In genomic region chr7:73005693-73006447, GRCh38 we compare ENCODE assay signal across 8 cellular contexts. TPM values are rescaled to one million over a fixed set of nuclear protein-coding genes. Genes with fewer than 3 reads are reported as not detected.
DNase-seq lines count a peak whose midpoint lies in the region; ATAC-seq and TF ChIP-seq lines count a peak whose summit lies in the region.
"Not testable (repeated sequence)": the region's sequence is repeated elsewhere in the genome, so short reads cannot be mapped to it uniquely, and the experiment has no call there.

No MANE protein-coding gene starts in this region.

- H3K9me3 ChIP-seq in AG04450 (ENCODE audit: control insufficient read depth, insufficient read depth, low read length); SJSA1 (replicated peaks); mucosa of descending colon: not testable (repeated sequence)

- not testable (repeated sequence) for TF ChIP-seq CTCF in AG04450 (IDR thresholded peaks at IDR 0.05; ENCODE audit: low read depth, low read length); fibroblast of mammary gland (conservative IDR thresholded peaks at IDR 0.05; ENCODE audit: control insufficient read depth, insufficient read depth, low read depth, low read length); mucosa of descending colon (IDR thresholded peaks at IDR 0.05)

- H3K27ac ChIP-seq in AG04450 (ENCODE audit: low read depth, low read length): peak overlapping the region; percentile 89
- H3K27ac ChIP-seq in SJSA1: peak overlapping the region; percentile 92

- ATAC-seq in GM19351 (IDR thresholded peaks at IDR 0.05; ENCODE audit: unreplicated experiment) (peak; percentile 80), HG03097 (IDR thresholded peaks at IDR 0.05; ENCODE audit: low FRiP score, unreplicated experiment) (peak; percentile 88), mucosa of descending colon (peak; percentile 93)

- CTCF ChIA-PET in AG04450 (lab: Charles Lee): not testable (repeated sequence)

- POLR2A ChIA-PET in AG04450 (lab: Yijun Ruan, JAX): not testable (repeated sequence)

- H3K4me1 ChIP-seq in SJSA1 (replicated peaks); mucosa of descending colon (ENCODE audit: low read depth): not testable (repeated sequence)

- not testable (repeated sequence) for H3K27me3 ChIP-seq in AG04450 (ENCODE audit: control insufficient read depth, insufficient read depth, low read length); SJSA1 (replicated peaks)

- not testable (repeated sequence) for H3K36me3 ChIP-seq in SJSA1; mucosa of descending colon (ENCODE audit: low read depth)

- DNase-seq in AG04450 (ENCODE audit: low read depth, low spot score) (peak; percentile 18), SJSA1 (ENCODE audit: low read depth in 1 of 2, low spot score in 2 of 2) (peak; percentile 90 to 93), fibroblast of mammary gland (ENCODE audit: low read depth) (peak; percentile 77), mucosa of descending colon (peak; percentile 78 to 93 (median 92))
- DNase-seq in activated effector memory CD4-positive, alpha-beta T cell treated with Interleukin-2 at 50 U/mL for 16 hours: peak; percentile 82
- peak; percentile 74 to 92 for DNase-seq in stimulated activated CD4-positive, alpha-beta T cell treated with anti-CD3 and anti-CD28 coated beads, Interleukin-4, amount 100 ng/mL, for 4 hours

- intact Hi-C loops in mucosa of descending colon (cut with DNase I, micrococcal nuclease): not testable (repeated sequence)

- H3K4me3 ChIP-seq in AG04450 (ENCODE audit: low read depth, low read length) (peak overlapping the region; percentile 66), SJSA1 (peak overlapping the region; percentile 59), fibroblast of mammary gland (ENCODE audit: control insufficient read depth, low read depth, low read length) (peak overlapping the region; percentile 61), mucosa of descending colon (peak overlapping the region; percentile 56)

RNA-seq across cellular contexts. Expression of gene SPDYE8, which starts 23.7 kb away (rescaled TPM):
- 0.10 TPM in 1 of 2 replicates, not detected in the other for polyA plus RNA-seq in AG04450 (2011; rRNA removed)
- not detected in 2 replicates for polyA minus RNA-seq in AG04450 (2011; rRNA and poly(A)+ RNA removed)
- 0.24 TPM in 1 of 2 replicates, not detected in the other for total RNA-seq in SJSA1 (2014; rRNA removed; shearing (Covaris generic))
- not detected for total RNA-seq in mucosa of descending colon

RNA-seq across cellular contexts. Expression of gene TRIM74, which starts 36.6 kb away (rescaled TPM):
- 0.09 TPM in 1 of 2 replicates, not detected in the other for polyA plus RNA-seq in AG04450 (2011; rRNA removed)
- not detected in 2 replicates for polyA minus RNA-seq in AG04450 (2011; rRNA and poly(A)+ RNA removed)
- total RNA-seq in SJSA1 (2014; rRNA removed; shearing (Covaris generic)): not detected in 2 replicates
- total RNA-seq in mucosa of descending colon: under 1 TPM; 0.43 to 0.95 (median 0.90) TPM

RNA-seq across cellular contexts. Expression of gene SPDYE11, which starts 51.8 kb away (rescaled TPM):
- 0.06 and 0.07 TPM in 2 replicates for polyA plus RNA-seq in AG04450 (2011; rRNA removed)
- polyA minus RNA-seq in AG04450 (2011; rRNA and poly(A)+ RNA removed): not detected in 2 replicates
- total RNA-seq in SJSA1 (2014; rRNA removed; shearing (Covaris generic)): not detected in 2 replicates
- not detected for total RNA-seq in mucosa of descending colon

Comparison
In these comparisons a context has a peak if more than half of its experiments do, and no peak if none do; other contexts are left out.
1. Peak in every context shown above with its lines: DNase-seq, ATAC-seq, H3K4me3 ChIP-seq and H3K27ac ChIP-seq.
2. DNase-seq: peak in every context shown above with its lines; median percentile 92 in mucosa of descending colon; 92 in SJSA1; 83 in stimulated activated CD4-positive, alpha-beta T cell treated with anti-CD3 and anti-CD28 coated beads, Interleukin-4, amount 100 ng/mL, for 4 hours; 82 in activated effector memory CD4-positive, alpha-beta T cell treated with Interleukin-2 at 50 U/mL for 16 hours; 77 in fibroblast of mammary gland; 18 in AG04450.